Comparison of ENCODE assay signal across 25 cellular contexts in genomic region chr2:149544692-149545091, GRCh38. TPM values are rescaled to one million over a fixed set of nuclear protein-coding genes. Genes with fewer than 3 reads are reported as not detected.
DNase-seq lines count a peak whose midpoint lies in the region; ATAC-seq and TF ChIP-seq lines count a peak whose summit lies in the region.
"Had no signal": no experiment of that assay in that cellular context is flagged by ENCODE, and none has a peak within 500 bp of the region (broad histone marks: within the 10 kb centered on the region; RNA-seq: fewer than 3 reads in every experiment).

No MANE protein-coding gene starts in this region.

- no peaks in the 10 kb centered on the region for H3K9me3 Mint-ChIP-seq in CD4-positive, alpha-beta memory T cell
- H3K9me3 Mint-ChIP-seq in activated CD8-positive, alpha-beta T cell treated with anti-CD3 and anti-CD28 coated beads, Interleukin-2, amount 10 ng/mL, durations not matched to agents 7 days and 5 days (ENCODE audit: insufficient read depth), result no peaks in the 10 kb centered on the region

- H4K91ac ChIP-seq in IMR-90 (ENCODE audit: insufficient read depth, low read depth, low read length), result no peak overlapping the region

- TF ChIP-seq POLR2A in IMR-90 (IDR thresholded peaks at IDR 0.05; ENCODE audit: low read depth, low read length), result no peak

- no peak overlapping the region for H2BK20ac ChIP-seq in IMR-90 (ENCODE audit: low read depth, low read length)

- no peak overlapping the region for H2AK5ac ChIP-seq in IMR-90 (ENCODE audit: low read depth, low read length)

- H3K36me3 Mint-ChIP-seq in CD4-positive, alpha-beta memory T cell, result peaks cover 0 to 3% of the 10 kb centered on the region in 2 donors
- H3K36me3 Mint-ChIP-seq in activated CD8-positive, alpha-beta T cell treated with anti-CD3 and anti-CD28 coated beads, Interleukin-2, amount 10 ng/mL, durations not matched to agents 7 days and 5 days (ENCODE audit: low read depth), result no peaks in the 10 kb centered on the region

- intact Hi-C loops in CD4-positive, alpha-beta memory T cell (cut with micrococcal nuclease), result no loop called here
- intact Hi-C loops in IMR-90 (cut with micrococcal nuclease), result no loop called here

- peaks cover 8 to 13% (median 11%) of the 10 kb centered on the region in 4 donors for H3K4me1 Mint-ChIP-seq in CD4-positive, alpha-beta memory T cell
- peaks cover 5% of the 10 kb centered on the region for H3K4me1 Mint-ChIP-seq in activated CD8-positive, alpha-beta T cell treated with anti-CD3 and anti-CD28 coated beads, Interleukin-2, amount 10 ng/mL, durations not matched to agents 7 days and 5 days (ENCODE audit: low read depth)
- H3K4me1 Mint-ChIP-seq: endodermal cell, neural crest cell had no signal

- H4K5ac ChIP-seq in IMR-90 (ENCODE audit: low read depth, low read length), result no peak overlapping the region

- H4K20me1 ChIP-seq in IMR-90 (ENCODE audit: insufficient read depth, low read length) (no peaks in the 10 kb centered on the region), smooth muscle cell (ENCODE audit: low read depth) (no peaks in the 10 kb centered on the region)

- no peak overlapping the region for H4K8ac ChIP-seq in IMR-90 (ENCODE audit: low read depth in 2 of 2, low read length in 2 of 2)

- ATAC-seq in IMR-90 (ENCODE audit: low read depth) (no peak), GM18498 (IDR thresholded peaks at IDR 0.05; ENCODE audit: unreplicated experiment) (no peak)
- ATAC-seq in activated CD8-positive, alpha-beta T cell treated with anti-CD3 and anti-CD28 coated beads, Interleukin-2, amount 10 ng/mL, durations not matched to agents 7 days and 5 days, result peak; percentile 63

- no peaks in the 10 kb centered on the region for H3F3A ChIP-seq in smooth muscle cell (ENCODE audit: low read depth)

- CTCF ChIA-PET in CD4-positive, alpha-beta memory T cell (lab: Charles Lee; ENCODE audit: partially characterized antibody), result interaction anchor here (1.2 kb wide), 1 partner anchor 17 kb away, joined by 4 read pairs; no protein-coding TSS in a partner anchor
- CTCF ChIA-PET in IMR-90 (lab: Yijun Ruan, JAX), result no interaction called here
- CTCF ChIA-PET in activated CD8-positive, alpha-beta T cell treated with anti-CD3 and anti-CD28 coated beads, Interleukin-2, amount 10 ng/mL, durations not matched to agents 7 days and 5 days (lab: Charles Lee), result no interaction called here

- H3K4me3 Mint-ChIP-seq in CD4-positive, alpha-beta memory T cell, result peak overlapping the region; percentile 73 to 90 (median 84)
- no peak overlapping the region for H3K4me3 Mint-ChIP-seq in activated CD8-positive, alpha-beta T cell treated with anti-CD3 and anti-CD28 coated beads, Interleukin-2, amount 10 ng/mL, durations not matched to agents 7 days and 5 days
- H3K4me3 Mint-ChIP-seq: activated CD4-positive, alpha-beta memory T cell treated with anti-CD3 and anti-CD28 coated beads, Interleukin-2, amount 10 ng/mL, durations not matched to agents 7 days and 5 days; endodermal cell; neural crest cell had no signal

- H3K56ac ChIP-seq in IMR-90 (ENCODE audit: extremely low read depth, insufficient read depth, low read length), result no peak overlapping the region

- no peak for TF ChIP-seq CTCF in IMR-90 (conservative IDR thresholded peaks at IDR 0.05; ENCODE audit: low read depth, low read length)
- no peak for TF ChIP-seq CTCF in smooth muscle cell (IDR thresholded peaks at IDR 0.05; ENCODE audit: borderline replicate concordance, insufficient read depth, poor library complexity, severe bottlenecking)

- H3K79me2 ChIP-seq in smooth muscle cell (ENCODE audit: low read depth), result no peaks in the 10 kb centered on the region
- H3K79me2 ChIP-seq: hepatocyte had no signal

- no peak overlapping the region for H2BK5ac ChIP-seq in IMR-90 (ENCODE audit: low read depth, low read length, poor library complexity, severe bottlenecking)

- dilution Hi-C loops in IMR-90 (cut with HindIII; ENCODE audit: low sequenced_read_pairs, unreplicated experiment), result no loop called here

- DNase-seq in CD4-positive, alpha-beta memory T cell, result peak in 4 of 5 donors; percentile 8 to 21 (median 14)
- DNase-seq in IMR-90, result no peak
- DNase-seq in activated CD8-positive, alpha-beta T cell treated with anti-CD3 and anti-CD28 coated beads, Interleukin-2, amount 10 ng/mL, durations not matched to agents 7 days and 5 days, result no peak
- no peak for DNase-seq in smooth muscle cell (lab: John Stamatoyannopoulos, UW; ENCODE audit: unreplicated experiment)
- no peak for DNase-seq in NCI-H1417 treated with DMSO at 0.1 percent for 48 hours (lab: John Stamatoyannopoulos, UW)
- DNase-seq: activated CD4-positive, alpha-beta memory T cell treated with anti-CD3 and anti-CD28 coated beads, Interleukin-2, amount 10 ng/mL, durations not matched to agents 7 days and 5 days; activated effector memory CD4-positive, alpha-beta T cell treated with Interleukin-2 at 50 U/mL for 16 hours; AML-193; aorta; DMS 273 treated with DMSO at 0.1 percent for 48 hours; endodermal cell; Kasumi-1; mesendoderm; NCI-H1417; NCI-H2171 treated with DMSO at 0.1 percent for 48 hours; NCI-H774; PC-9; stimulated activated CD8-positive, alpha-beta memory T cell treated with anti-CD3 and anti-CD28 coated beads, Interleukin-4, amount 100 ng/mL, for 48 hours; T1000 had no signal

- no peaks in the 10 kb centered on the region for H3K36me3 ChIP-seq in CD4-positive, alpha-beta memory T cell (ENCODE audit: insufficient read depth, low read length)
- no peaks in the 10 kb centered on the region for H3K36me3 ChIP-seq in IMR-90 (ENCODE audit: control insufficient read depth, insufficient read depth, low read length)
- H3K36me3 ChIP-seq in muscle layer of duodenum (ENCODE audit: control insufficient read depth in 1 of 2, insufficient read depth in 2 of 2, low read length in 2 of 2), result no peaks in the 10 kb centered on the region
- H3K36me3 ChIP-seq in smooth muscle cell (ENCODE audit: low read depth), result no peaks in the 10 kb centered on the region
- H3K36me3 ChIP-seq: prostate gland, suprapubic skin had no signal

- BruUV-seq in IMR-90 (replicated peaks; lab: Mats Ljungman, UMichigan), result no TSS peak

- H3K27ac ChIP-seq in CD4-positive, alpha-beta memory T cell (ENCODE audit: low read depth, low read length), result no peak overlapping the region
- H3K27ac ChIP-seq in IMR-90 (ENCODE audit: insufficient read depth, low read length) (no peak overlapping the region), muscle layer of duodenum (ENCODE audit: low read length) (no peak overlapping the region), smooth muscle cell (ENCODE audit: low read depth) (no peak overlapping the region)
- H3K27ac ChIP-seq: hepatocyte, PC-9, prostate gland, suprapubic skin had no signal

- no peak overlapping the region for H2AFZ ChIP-seq in IMR-90 (replicated peaks; ENCODE audit: low read length, poor library complexity)
- H2AFZ ChIP-seq in smooth muscle cell (ENCODE audit: low read depth), result no peak overlapping the region
- H2AFZ ChIP-seq: hepatocyte, PC-9 had no signal

- peak overlapping the region in 4 of 7 donors; percentile 74 to 83 (median 79) for H3K27ac Mint-ChIP-seq in CD4-positive, alpha-beta memory T cell
- H3K27ac Mint-ChIP-seq in activated CD8-positive, alpha-beta T cell treated with anti-CD3 and anti-CD28 coated beads, Interleukin-2, amount 10 ng/mL, durations not matched to agents 7 days and 5 days, result no peak overlapping the region
- H3K27ac Mint-ChIP-seq: activated CD4-positive, alpha-beta memory T cell treated with anti-CD3 and anti-CD28 coated beads, Interleukin-2, amount 10 ng/mL, durations not matched to agents 7 days and 5 days; endodermal cell had no signal

- no peak overlapping the region for H3K23ac ChIP-seq in IMR-90 (ENCODE audit: low read depth, low read length)

- no CpG with 5 or more reads among the region's 1 CpG for WGBS in IMR-90 (ENCODE audit: extremely low coverage in 2 of 2, insufficient read length in 1 of 2), 2 experiments
- WGBS in smooth muscle cell (ENCODE audit: low lambda C conversion rate), result 97% methylated on average over 1 of the region's 1 CpG

- no peak overlapping the region for H3K9ac ChIP-seq in IMR-90 (ENCODE audit: low read depth, low read length)
- H3K9ac ChIP-seq in smooth muscle cell (ENCODE audit: low read depth), result no peak overlapping the region

- H3K4ac ChIP-seq in IMR-90 (ENCODE audit: low read depth, low read length), result no peak overlapping the region

- no peak overlapping the region for H3K4me3 ChIP-seq in CD4-positive, alpha-beta memory T cell (ENCODE audit: low read length in 2 of 2)
- H3K4me3 ChIP-seq in IMR-90 (ENCODE audit: insufficient read depth, low read depth, low read length), result peak overlapping the region; percentile 29; the same call in 1 of the 2 replicates
- peak overlapping the region; percentile 40 to 44 for H3K4me3 ChIP-seq in muscle layer of duodenum (ENCODE audit: low read depth in 1 of 2, low read length in 2 of 2)
- H3K4me3 ChIP-seq in smooth muscle cell, result no peak overlapping the region
- H3K4me3 ChIP-seq: hepatocyte, PC-9, prostate gland, suprapubic skin had no signal

- in situ Hi-C loops in IMR-90 (cut with MboI; ENCODE audit: low sequenced_read_pairs), result no loop called here

- no peaks in the 10 kb centered on the region for H3K27me3 ChIP-seq in CD4-positive, alpha-beta memory T cell (ENCODE audit: insufficient read depth, low read length)
- H3K27me3 ChIP-seq in IMR-90 (ENCODE audit: control insufficient read depth, insufficient read depth, low read length), result no peaks in the 10 kb centered on the region
- H3K27me3 ChIP-seq in muscle layer of duodenum (ENCODE audit: low read depth, low read length), result no peaks in the 10 kb centered on the region
- no peaks in the 10 kb centered on the region for H3K27me3 ChIP-seq in smooth muscle cell (ENCODE audit: low read depth)
- H3K27me3 ChIP-seq: hepatocyte, suprapubic skin had no signal

- no peak overlapping the region for H3K14ac ChIP-seq in IMR-90 (replicated peaks; ENCODE audit: low read depth, low read length)

- H3K9me3 ChIP-seq in CD4-positive, alpha-beta memory T cell (ENCODE audit: control insufficient read depth in 1 of 2, low read length in 2 of 2), result no peaks in the 10 kb centered on the region
- no peaks in the 10 kb centered on the region for H3K9me3 ChIP-seq in IMR-90 (ENCODE audit: control insufficient read depth, insufficient read depth, low read length)
- H3K9me3 ChIP-seq in muscle layer of duodenum (ENCODE audit: control insufficient read depth in 1 of 2, low read length in 2 of 2), result no peaks in the 10 kb centered on the region
- H3K9me3 ChIP-seq in smooth muscle cell (replicated peaks; ENCODE audit: low read depth), result no peaks in the 10 kb centered on the region
- H3K9me3 ChIP-seq: prostate gland, suprapubic skin had no signal

- POLR2A ChIA-PET in CD4-positive, alpha-beta memory T cell (lab: Charles Lee; ENCODE audit: partially characterized antibody), result interaction anchor here (0.8 kb wide), 1 partner anchor 42 kb away, joined by 3 read pairs; the partner anchor contains the start of gene MMADHC
- POLR2A ChIA-PET in IMR-90 (lab: Charles Lee; ENCODE audit: unreplicated experiment), result no interaction called here
- POLR2A ChIA-PET in activated CD8-positive, alpha-beta T cell treated with anti-CD3 and anti-CD28 coated beads, Interleukin-2, amount 10 ng/mL, durations not matched to agents 7 days and 5 days (lab: Charles Lee), result no interaction called here

- peaks cover 6% of the 10 kb centered on the region for H3K4me1 ChIP-seq in CD4-positive, alpha-beta memory T cell (ENCODE audit: insufficient read depth, low read length)
- H3K4me1 ChIP-seq in IMR-90 (ENCODE audit: control insufficient read depth, insufficient read depth, low read length) (no peaks in the 10 kb centered on the region), muscle layer of duodenum (ENCODE audit: control insufficient read depth in 1 of 2, insufficient read depth in 2 of 2, low read length in 2 of 2) (no peaks in the 10 kb centered on the region), smooth muscle cell (ENCODE audit: low read depth) (no peaks in the 10 kb centered on the region)
- H3K4me1 ChIP-seq: prostate gland, suprapubic skin had no signal

- no peak overlapping the region for H2AK9ac ChIP-seq in IMR-90 (replicated peaks; ENCODE audit: low read depth, low read length, poor library complexity)

- H2BK120ac ChIP-seq in IMR-90 (ENCODE audit: low read depth, low read length), result no peak overlapping the region

- H3K79me1 ChIP-seq in IMR-90 (ENCODE audit: low read depth in 1 of 2, low read length in 2 of 2), result no peaks in the 10 kb centered on the region

- H2BK15ac ChIP-seq in IMR-90 (ENCODE audit: low read depth, low read length), result no peak overlapping the region

- no peaks in the 10 kb centered on the region for H3K9me1 ChIP-seq in IMR-90 (ENCODE audit: insufficient read depth, low read length)

- TF ChIP-seq RAD21 in IMR-90 (IDR thresholded peaks at IDR 0.05; ENCODE audit: low read length), result no peak

- no peaks in the 10 kb centered on the region for H3K27me3 Mint-ChIP-seq in CD4-positive, alpha-beta memory T cell
- H3K27me3 Mint-ChIP-seq in activated CD8-positive, alpha-beta T cell treated with anti-CD3 and anti-CD28 coated beads, Interleukin-2, amount 10 ng/mL, durations not matched to agents 7 days and 5 days (ENCODE audit: low read depth), result peaks cover 5% of the 10 kb centered on the region
- H3K27me3 Mint-ChIP-seq: activated CD4-positive, alpha-beta memory T cell treated with anti-CD3 and anti-CD28 coated beads, Interleukin-2, amount 10 ng/mL, durations not matched to agents 7 days and 5 days had no signal

- no peak overlapping the region for H3K18ac ChIP-seq in IMR-90 (ENCODE audit: low read depth, low read length)

- H3K4me2 ChIP-seq in IMR-90 (ENCODE audit: low read depth, low read length) (peak overlapping the region; percentile 82), smooth muscle cell (no peak overlapping the region)
- H3K4me2 ChIP-seq: hepatocyte, PC-9 had no signal

RNA-seq across cellular contexts. Expression of gene MMADHC, which starts 42.9 kb away (rescaled TPM):
- total RNA-seq in CD4-positive, alpha-beta memory T cell, result 10 to 100 TPM; 66.4 to 69.4 TPM
- 100 to 1,000 TPM; 113 to 163 TPM for polyA plus RNA-seq in CD4-positive, alpha-beta memory T cell
- 112 and 159 TPM in 2 replicates for total RNA-seq in IMR-90 (2012; rRNA removed)
- polyA plus RNA-seq in IMR-90 (2012; rRNA removed), result 57.5 and 62.6 TPM in 2 replicates
- 18.3 and 20.7 TPM in 2 replicates for polyA plus RNA-seq in IMR-90 (2012; cell fraction: cytosol; rRNA removed)
- 4.9 and 22.1 TPM in 2 replicates for polyA plus RNA-seq in IMR-90 (2012; cell fraction: nucleus; rRNA removed; ENCODE audit: low replicate concordance)
- total RNA-seq in activated CD8-positive, alpha-beta T cell treated with anti-CD3 and anti-CD28 coated beads, Interleukin-2, amount 10 ng/mL, durations not matched to agents 7 days and 5 days, result 10 to 100 TPM; 91.1 to 93.6 TPM
- total RNA-seq in smooth muscle cell, result 174 and 188 TPM in 2 replicates
- polyA plus RNA-seq in smooth muscle cell, result 141 and 159 TPM in 2 replicates

Comparison
In these comparisons a context has a peak if more than half of its experiments do, and no peak if none do; other contexts are left out.
1. DNase-seq: peak in CD4-positive, alpha-beta memory T cell (4 of 5); none in IMR-90 (single experiment), activated CD8-positive, alpha-beta T cell treated with anti-CD3 and anti-CD28 coated beads, Interleukin-2, amount 10 ng/mL, durations not matched to agents 7 days and 5 days (single experiment), smooth muscle cell (single experiment) and NCI-H1417 treated with DMSO at 0.1 percent for 48 hours (single experiment).
2. H3K4me3 ChIP-seq: peak in IMR-90 (single experiment) and muscle layer of duodenum (2 of 2); none in CD4-positive, alpha-beta memory T cell (0 of 2) and smooth muscle cell (single experiment).